In the genomic region with DNA sequence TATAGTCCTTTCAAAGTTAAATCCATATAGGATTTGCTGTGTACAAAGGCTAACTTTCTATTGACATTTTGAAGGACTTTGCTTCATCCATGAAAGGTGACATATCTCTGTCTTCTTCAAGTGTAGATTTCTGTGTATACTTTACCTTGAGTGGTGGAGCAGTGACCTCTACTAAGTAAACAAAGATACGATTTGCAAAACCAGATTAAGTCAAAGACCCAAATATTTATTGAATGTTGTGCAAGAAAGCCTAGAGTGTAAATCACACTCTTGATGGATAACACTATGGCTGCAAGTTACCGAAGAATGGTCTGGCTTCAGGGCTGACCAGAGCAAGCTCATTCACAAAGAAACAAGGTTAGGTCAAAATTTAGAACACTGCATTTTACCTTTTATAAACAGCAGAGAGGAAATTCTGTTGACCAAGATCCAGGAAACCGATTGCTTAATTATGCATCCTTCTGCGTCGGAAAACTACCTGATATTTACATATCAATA, we compare ENCODE assay signal across 15 cellular contexts. TPM values are rescaled to one million over a fixed set of nuclear protein-coding genes. Genes with fewer than 3 reads are reported as not detected.
A peak's percentile ranks its signal among the peaks of the same experiment; 100 is the strongest.
DNase-seq lines count a peak whose midpoint lies in the region; ATAC-seq and TF ChIP-seq lines count a peak whose summit lies in the region.
"Had no signal": no experiment of that assay in that cellular context is flagged by ENCODE, and none has a peak within 500 bp of the region (broad histone marks: within the 10 kb centered on the region; RNA-seq: fewer than 3 reads in every experiment).

No MANE protein-coding gene starts in this region.

- intact Hi-C loops in Caco-2 (cut with micrococcal nuclease; ENCODE audit: unreplicated experiment): loop anchor here (1.0 kb wide), 5 partner anchors 20 to 66 kb away; a partner anchor contains a TSS
- intact Hi-C loops in activated CD4-positive, alpha-beta memory T cell treated with anti-CD3 and anti-CD28 coated beads for 36 hours (cut with micrococcal nuclease): loop anchor here (1.0 to 5.0 kb wide), 2 partner anchors 66 to 286 kb away; no protein-coding TSS in a partner anchor

- POLR2A ChIA-PET in Caco-2 (lab: Charles Lee): interaction anchor here (1.0 to 1.1 kb wide), 2 partner anchors 22 to 68 kb away, joined by 3 to 4 read pairs; a partner anchor contains a TSS
- POLR2A ChIA-PET in activated CD4-positive, alpha-beta memory T cell treated with anti-CD3 and anti-CD28 coated beads for 36 hours (lab: Charles Lee): no interaction called here

- peak; percentile 38 for ATAC-seq in left lobe of liver
- ATAC-seq in HG03342 (IDR thresholded peaks at IDR 0.05; ENCODE audit: unreplicated experiment): no peak
- no peak for ATAC-seq in HG03521 (IDR thresholded peaks at IDR 0.05; ENCODE audit: unreplicated experiment)

- H3K36me3 Mint-ChIP-seq in Caco-2 (ENCODE audit: insufficient read depth, unreplicated experiment) (no peaks in the 10 kb centered on the region), progenitor cell of endocrine pancreas (ENCODE audit: insufficient read depth) (no peaks in the 10 kb centered on the region)
- H3K36me3 Mint-ChIP-seq in activated CD4-positive, alpha-beta memory T cell treated with anti-CD3 and anti-CD28 coated beads for 36 hours: no peaks in the 10 kb centered on the region
- H3K36me3 Mint-ChIP-seq: CD14-positive monocyte; CD8-positive, alpha-beta T cell had no signal

- H3K27me3 Mint-ChIP-seq in Caco-2 (ENCODE audit: insufficient read depth, unreplicated experiment) (no peaks in the 10 kb centered on the region), progenitor cell of endocrine pancreas (peaks cover 4% of the 10 kb centered on the region)
- no peaks in the 10 kb centered on the region for H3K27me3 Mint-ChIP-seq in activated CD4-positive, alpha-beta memory T cell treated with anti-CD3 and anti-CD28 coated beads for 36 hours

- peaks cover 22% of the 10 kb centered on the region for H3K4me1 Mint-ChIP-seq in Caco-2 (ENCODE audit: low read depth, unreplicated experiment)
- H3K4me1 Mint-ChIP-seq in progenitor cell of endocrine pancreas (ENCODE audit: low read depth): peaks cover 32% of the 10 kb centered on the region
- peaks cover 8% of the 10 kb centered on the region for H3K4me1 Mint-ChIP-seq in activated CD4-positive, alpha-beta memory T cell treated with anti-CD3 and anti-CD28 coated beads for 36 hours (ENCODE audit: low read depth)

- H3K36me3 ChIP-seq in Caco-2 (ENCODE audit: control insufficient read depth, insufficient read depth, low read length): no peaks in the 10 kb centered on the region

- CTCF ChIA-PET in Caco-2 (lab: Charles Lee): interaction anchor here (1.4 to 10.8 kb wide), 10 partner anchors 9 to 68 kb away, joined by 4 to 251 read pairs (median 16); a partner anchor contains a TSS
- CTCF ChIA-PET in activated CD4-positive, alpha-beta memory T cell treated with anti-CD3 and anti-CD28 coated beads for 36 hours (lab: Charles Lee): interaction anchor here (0.9 to 10.9 kb wide), 4 partner anchors 9 to 65 kb away, joined by 3 to 222 read pairs (median 52); a partner anchor contains a TSS

- peak overlapping the region; percentile 48 for H3K4me3 Mint-ChIP-seq in Caco-2 (ENCODE audit: unreplicated experiment)
- H3K4me3 Mint-ChIP-seq in progenitor cell of endocrine pancreas (ENCODE audit: low read depth): no peak overlapping the region
- no peak overlapping the region for H3K4me3 Mint-ChIP-seq in activated CD4-positive, alpha-beta memory T cell treated with anti-CD3 and anti-CD28 coated beads for 36 hours
- H3K4me3 Mint-ChIP-seq: CD14-positive monocyte; CD8-positive, alpha-beta T cell; H9 had no signal

- H3K4me3 ChIP-seq in Caco-2 (ENCODE audit: low read depth, low read length): no peak overlapping the region
- H3K4me3 ChIP-seq: GM12878 had no signal

- H3K27me3 ChIP-seq in Caco-2 (replicated peaks; ENCODE audit: control insufficient read depth, insufficient read depth, low read length): no peaks in the 10 kb centered on the region

- TF ChIP-seq CTCF in Caco-2 (IDR thresholded peaks at IDR 0.05; ENCODE audit: insufficient read depth in 1 of 2, low read depth in 1 of 2, low read length in 1 of 2, severe bottlenecking in 1 of 2, unreplicated experiment in 1 of 2) (no peak), progenitor cell of endocrine pancreas (IDR thresholded peaks at IDR 0.05; ENCODE audit: unreplicated experiment) (no peak)

- BruUV-seq in Caco-2 (replicated peaks; lab: Mats Ljungman, UMichigan): no TSS peak

- no peaks in the 10 kb centered on the region for H3K9me3 ChIP-seq in Caco-2

- peaks cover 40% of the 10 kb centered on the region for H3K4me1 ChIP-seq in Caco-2

- DNase-seq in Caco-2 (peak in 1 of 2 experiments; percentile 66), HuH-7.5 (ENCODE audit: low spot score) (peak; percentile 10), left lobe of liver (ENCODE audit: low spot score) (no peak), progenitor cell of endocrine pancreas (ENCODE audit: low spot score, unreplicated experiment) (no peak), amniotic stem cell (lab: John Stamatoyannopoulos, UW) (no peak)
- DNase-seq in activated CD4-positive, alpha-beta memory T cell treated with anti-CD3 and anti-CD28 coated beads for 36 hours: no peak
- DNase-seq: CD8-positive, alpha-beta T cell; GOT3 had no signal

- H3K9me3 Mint-ChIP-seq in Caco-2 (ENCODE audit: unreplicated experiment): no peaks in the 10 kb centered on the region
- no peaks in the 10 kb centered on the region for H3K9me3 Mint-ChIP-seq in progenitor cell of endocrine pancreas (ENCODE audit: low read depth)
- H3K9me3 Mint-ChIP-seq in activated CD4-positive, alpha-beta memory T cell treated with anti-CD3 and anti-CD28 coated beads for 36 hours: no peaks in the 10 kb centered on the region
- H3K9me3 Mint-ChIP-seq: CD14-positive monocyte; CD8-positive, alpha-beta T cell; H9 had no signal

- H3K27ac Mint-ChIP-seq in Caco-2 (ENCODE audit: unreplicated experiment): no peak overlapping the region
- peak overlapping the region; percentile 89 for H3K27ac Mint-ChIP-seq in progenitor cell of endocrine pancreas
- H3K27ac Mint-ChIP-seq in activated CD4-positive, alpha-beta memory T cell treated with anti-CD3 and anti-CD28 coated beads for 36 hours: no peak overlapping the region
- H3K27ac Mint-ChIP-seq: CD14-positive monocyte; CD8-positive, alpha-beta T cell; H9 had no signal

RNA-seq across cellular contexts. Expression of a gene that starts 5.4 kb away (rescaled TPM):
- total RNA-seq in Caco-2 (2022) (121 and 146 TPM in 2 replicates), left lobe of liver (7,950 TPM), progenitor cell of endocrine pancreas (7.4 and 14.0 TPM in 2 replicates)
- not detected for total RNA-seq in activated CD4-positive, alpha-beta memory T cell treated with anti-CD3 and anti-CD28 coated beads for 36 hours
- total RNA-seq: CD8-positive, alpha-beta T cell; Daoy; H9; IMR-90 had no signal

RNA-seq across cellular contexts. Expression of a gene that starts 27.3 kb away (rescaled TPM):
- 61.7 and 71.8 TPM in 2 replicates for total RNA-seq in Caco-2 (2022)
- total RNA-seq in left lobe of liver: 15,070 TPM
- 13.5 and 18.2 TPM in 2 replicates for total RNA-seq in progenitor cell of endocrine pancreas
- not detected for total RNA-seq in activated CD4-positive, alpha-beta memory T cell treated with anti-CD3 and anti-CD28 coated beads for 36 hours
- total RNA-seq: CD8-positive, alpha-beta T cell; Daoy; H9; IMR-90 had no signal

RNA-seq across cellular contexts. Expression of a gene that starts 55.1 kb away (rescaled TPM):
- total RNA-seq in Caco-2 (2022) (29.4 and 37.1 TPM in 2 replicates), left lobe of liver (9,039 TPM), progenitor cell of endocrine pancreas (37.7 and 63.3 TPM in 2 replicates)
- not detected for total RNA-seq in activated CD4-positive, alpha-beta memory T cell treated with anti-CD3 and anti-CD28 coated beads for 36 hours
- total RNA-seq: CD8-positive, alpha-beta T cell; Daoy; H9; IMR-90 had no signal

Comparison
In these comparisons a context has a peak if more than half of its experiments do, and no peak if none do; other contexts are left out.
1. RNA of a gene that starts 5.4 kb away (total RNA-seq): 7,950 TPM in left lobe of liver (single experiment); 121 to 146 TPM in Caco-2, 7.4 to 14.0 TPM in progenitor cell of endocrine pancreas and not detected in activated CD4-positive, alpha-beta memory T cell treated with anti-CD3 and anti-CD28 coated beads for 36 hours; every median in the first group is over 10 times any median in the second.
2. RNA of a gene that starts 27.3 kb away (total RNA-seq): 15,070 TPM in left lobe of liver (single experiment); 61.7 to 71.8 TPM in Caco-2, 13.5 to 18.2 TPM in progenitor cell of endocrine pancreas and not detected in activated CD4-positive, alpha-beta memory T cell treated with anti-CD3 and anti-CD28 coated beads for 36 hours; every median in the first group is over 100 times any median in the second.
3. RNA of a gene that starts 55.1 kb away (total RNA-seq): 9,039 TPM in left lobe of liver (single experiment); 37.7 to 63.3 TPM in progenitor cell of endocrine pancreas, 29.4 to 37.1 TPM in Caco-2 and not detected in activated CD4-positive, alpha-beta memory T cell treated with anti-CD3 and anti-CD28 coated beads for 36 hours; every median in the first group is over 100 times any median in the second.